In genomic region chr7:93920496-93921189, GRCh38 we compare ENCODE assay signal across 9 cellular contexts. TPM values are rescaled to one million over a fixed set of nuclear protein-coding genes. Genes with fewer than 3 reads are reported as not detected.
DNase-seq lines count a peak whose midpoint lies in the region; ATAC-seq and TF ChIP-seq lines count a peak whose summit lies in the region.
"Had no signal": no experiment of that assay in that cellular context is flagged by ENCODE, and none has a peak within 500 bp of the region (broad histone marks: within the 10 kb centered on the region; RNA-seq: fewer than 3 reads in every experiment).

No MANE protein-coding gene starts in this region.

- H3K9me3 ChIP-seq in GM23248 (ENCODE audit: low read depth) (no peaks in the 10 kb centered on the region), skeletal muscle tissue (ENCODE audit: control insufficient read depth in 3 of 3, low read length in 3 of 3) (no peaks in the 10 kb centered on the region), WERI-Rb-1 (ENCODE audit: severe bottlenecking) (no peaks in the 10 kb centered on the region)

- no peaks in the 10 kb centered on the region for H3K36me3 Mint-ChIP-seq in activated T-helper 17 cell treated with anti-CD3 and anti-CD28 coated beads, Interleukin-2, amount 50 U/mL, for 72 hours (ENCODE audit: low read depth)

- DNase-seq in GM23248 = peak; percentile 33
- DNase-seq in kidney glomerular epithelial cell (lab: John Stamatoyannopoulos, UW) = peak; percentile 40
- DNase-seq in hypothalamus (lab: John Stamatoyannopoulos, UW) = no peak
- DNase-seq in NCI-H2107 treated with DMSO at 0.1 percent for 48 hours (lab: John Stamatoyannopoulos, UW; ENCODE audit: unreplicated experiment) = no peak
- DNase-seq in WERI-Rb-1 = no peak
- DNase-seq: activated effector memory CD4-positive, alpha-beta T cell treated with Interleukin-2 at 50 U/mL for 16 hours had no signal

- H3F3A ChIP-seq in GM23248 (ENCODE audit: insufficient read depth) = peaks cover 33% of the 10 kb centered on the region

- H3K4me3 ChIP-seq in GM23248 = peak overlapping the region; percentile 96
- H3K4me3 ChIP-seq in skeletal muscle tissue (ENCODE audit: low read length in 3 of 3) = peak overlapping the region in 2 of 3 donors; percentile 45 to 93
- H3K4me3 ChIP-seq in WERI-Rb-1 (ENCODE audit: low read depth, low read length) = no peak overlapping the region

- H3K9ac ChIP-seq in GM23248 (peak overlapping the region; percentile 89), skeletal muscle tissue (ENCODE audit: low read depth in 1 of 3, low read length in 3 of 3) (peak overlapping the region in 1 of 3 donors; percentile 82)

- H3K4me1 Mint-ChIP-seq in activated T-helper 17 cell treated with anti-CD3 and anti-CD28 coated beads, Interleukin-2, amount 50 U/mL, for 72 hours = no peaks in the 10 kb centered on the region

- in situ Hi-C loops in GM23248 (cut with MboI) = no loop called here

- H3K79me2 ChIP-seq in GM23248 (ENCODE audit: insufficient read depth) = peaks cover 56% of the 10 kb centered on the region

- peak overlapping the region; percentile 91 for H2AFZ ChIP-seq in GM23248

- H3K4me3 Mint-ChIP-seq in activated T-helper 17 cell treated with anti-CD3 and anti-CD28 coated beads, Interleukin-2, amount 50 U/mL, for 72 hours = peak overlapping the region; percentile 33

- H4K20me1 ChIP-seq in GM23248 (ENCODE audit: insufficient read depth) = no peaks in the 10 kb centered on the region; the same call in 1 of the 2 replicates

- no peak for TF ChIP-seq CTCF in WERI-Rb-1 (IDR thresholded peaks at IDR 0.05; ENCODE audit: low read depth, low read length)

- H3K9me3 Mint-ChIP-seq in activated T-helper 17 cell treated with anti-CD3 and anti-CD28 coated beads, Interleukin-2, amount 50 U/mL, for 72 hours = no peaks in the 10 kb centered on the region

- peak overlapping the region; percentile 91 for H3K27ac ChIP-seq in GM23248
- peak overlapping the region; percentile 84 for H3K27ac ChIP-seq in skeletal muscle tissue (ENCODE audit: low read depth, low read length)
- H3K27ac ChIP-seq in WERI-Rb-1 = no peak overlapping the region

- no peaks in the 10 kb centered on the region for H3K9me2 ChIP-seq in GM23248 (ENCODE audit: insufficient read depth)

- peaks cover 29% of the 10 kb centered on the region for H3K27me3 Mint-ChIP-seq in activated T-helper 17 cell treated with anti-CD3 and anti-CD28 coated beads, Interleukin-2, amount 50 U/mL, for 72 hours

- 67 to 69% methylated on average over 6 of the region's 6 CpGs for WGBS in GM23248 (ENCODE audit: low coverage in 1 of 2, low lambda C conversion rate in 2 of 2, missing lambda C conversion rate in 2 of 2), 2 experiments

- no peak overlapping the region for H3K27ac Mint-ChIP-seq in activated T-helper 17 cell treated with anti-CD3 and anti-CD28 coated beads, Interleukin-2, amount 50 U/mL, for 72 hours

- H3K27me3 ChIP-seq in GM23248 (replicated peaks; ENCODE audit: insufficient read depth) (no peaks in the 10 kb centered on the region), skeletal muscle tissue (ENCODE audit: control insufficient read depth in 3 of 3, insufficient read depth in 3 of 3, low read length in 3 of 3) (peaks cover 3 to 7% (median 4%) of the 10 kb centered on the region in 3 donors), WERI-Rb-1 (ENCODE audit: insufficient read depth, low read depth, severe bottlenecking) (no peaks in the 10 kb centered on the region)

- ATAC-seq in activated T-helper 17 cell treated with anti-CD3 and anti-CD28 coated beads, Interleukin-2, amount 50 U/mL, for 72 hours (replicated peaks) = no peak
- ATAC-seq in GM21619 (IDR thresholded peaks at IDR 0.05; ENCODE audit: unreplicated experiment) = no peak

- H3K36me3 ChIP-seq in GM23248 (ENCODE audit: low read depth) (no peaks in the 10 kb centered on the region), skeletal muscle tissue (ENCODE audit: control insufficient read depth in 3 of 3, insufficient read depth in 3 of 3, low read length in 3 of 3) (no peaks in the 10 kb centered on the region), WERI-Rb-1 (no peaks in the 10 kb centered on the region)

- peak overlapping the region; percentile 96 for H3K4me2 ChIP-seq in GM23248 (ENCODE audit: unreplicated experiment)

- peaks cover 20% of the 10 kb centered on the region for H3K4me1 ChIP-seq in GM23248 (ENCODE audit: insufficient read depth)
- peaks cover 0 to 8% (median 0%) of the 10 kb centered on the region in 3 donors for H3K4me1 ChIP-seq in skeletal muscle tissue (ENCODE audit: control insufficient read depth in 3 of 3, insufficient read depth in 3 of 3, low read length in 3 of 3)

RNA-seq across cellular contexts. Expression of gene GNG11, which starts 0.9 kb away (rescaled TPM):
- total RNA-seq in GM23248 (2014; rRNA removed; shearing (Covaris generic)) = 22.5 and 25.9 TPM in 2 replicates
- 84.7 and 87.0 TPM in 2 replicates for polyA plus RNA-seq in GM23248 (2016; fragmentation: Nextera tagmentation; extraction: Ambion mirVana)
- not detected for total RNA-seq in activated T-helper 17 cell treated with anti-CD3 and anti-CD28 coated beads, Interleukin-2, amount 50 U/mL, for 72 hours
- 20.4 TPM for total RNA-seq in skeletal muscle tissue

RNA-seq across cellular contexts. Expression of gene GNGT1, which starts 14.3 kb away (rescaled TPM):
- not detected in 2 replicates for total RNA-seq in GM23248 (2014; rRNA removed; shearing (Covaris generic))
- polyA plus RNA-seq in GM23248 (2016; fragmentation: Nextera tagmentation; extraction: Ambion mirVana) = not detected in 2 replicates
- total RNA-seq in activated T-helper 17 cell treated with anti-CD3 and anti-CD28 coated beads, Interleukin-2, amount 50 U/mL, for 72 hours = not detected
- total RNA-seq in skeletal muscle tissue = not detected

RNA-seq across cellular contexts. Expression of gene TFPI2, which starts 30.1 kb away (rescaled TPM):
- total RNA-seq in GM23248 (2014; rRNA removed; shearing (Covaris generic)) = 435 and 654 TPM in 2 replicates
- polyA plus RNA-seq in GM23248 (2016; fragmentation: Nextera tagmentation; extraction: Ambion mirVana) = 706 and 730 TPM in 2 replicates
- under 1 TPM; 0.42 to 0.86 TPM for total RNA-seq in activated T-helper 17 cell treated with anti-CD3 and anti-CD28 coated beads, Interleukin-2, amount 50 U/mL, for 72 hours
- 1.0 TPM for total RNA-seq in skeletal muscle tissue

Comparison
In these comparisons a context has a peak if more than half of its experiments do, and no peak if none do; other contexts are left out.
1. DNase-seq: peak in GM23248 (single experiment) and kidney glomerular epithelial cell (single experiment); none in hypothalamus (0 of 51), NCI-H2107 treated with DMSO at 0.1 percent for 48 hours (single experiment) and WERI-Rb-1 (single experiment).
2. RNA of gene GNG11, which starts 0.9 kb away (total RNA-seq): 22.5 to 25.9 TPM in GM23248 and 20.4 TPM in skeletal muscle tissue (single experiment); not detected in activated T-helper 17 cell treated with anti-CD3 and anti-CD28 coated beads, Interleukin-2, amount 50 U/mL, for 72 hours; every median in the first group is over 10 times any median in the second.
3. RNA of gene TFPI2, which starts 30.1 kb away (total RNA-seq): 435 to 654 TPM in GM23248; 1.0 TPM in skeletal muscle tissue (single experiment) and 0.42 to 0.86 TPM in activated T-helper 17 cell treated with anti-CD3 and anti-CD28 coated beads, Interleukin-2, amount 50 U/mL, for 72 hours; every median in the first group is over 100 times any median in the second.